In genomic region chr3:179661777-179662176, GRCh38 we compare ENCODE assay signal across 20 cellular contexts. TPM values are rescaled to one million over a fixed set of nuclear protein-coding genes. Genes with fewer than 3 reads are reported as not detected.
DNase-seq lines count a peak whose midpoint lies in the region; ATAC-seq, FAIRE-seq and TF ChIP-seq lines count a peak whose summit lies in the region.
"Had no signal": no experiment of that assay in that cellular context is flagged by ENCODE, and none has a peak within 500 bp of the region (broad histone marks: within the 10 kb centered on the region; RNA-seq: fewer than 3 reads in every experiment).

No MANE protein-coding gene starts in this region.

- H3K9me3 Mint-ChIP-seq in neural progenitor cell, result no peaks in the 10 kb centered on the region
- H3K9me3 Mint-ChIP-seq: CD8-positive, alpha-beta T cell; H9; HFFc6 had no signal

- H3K4me1 ChIP-seq in HepG2 (ENCODE audit: insufficient read depth, low read length) (peaks cover 100% of the 10 kb centered on the region), right lobe of liver (no peaks in the 10 kb centered on the region), HEK293 (ENCODE audit: control insufficient read depth, insufficient read depth, low read length) (no peaks in the 10 kb centered on the region; the same call in 1 of the 2 replicates), neural progenitor cell (peaks cover 36% of the 10 kb centered on the region)
- H3K4me1 ChIP-seq: Caco-2 had no signal

- FAIRE-seq in HepG2 (lab: Jason Lieb, UNC), result no peak
- no peak for FAIRE-seq in D721Med (lab: Jason Lieb, UNC)
- FAIRE-seq: GM12878, GM19239 had no signal

- H3K9ac ChIP-seq in HepG2 (ENCODE audit: insufficient read depth, low read depth, low read length) (peak overlapping the region; percentile 42), neural progenitor cell (no peak overlapping the region)
- H3K9ac ChIP-seq: GM23248 had no signal

- no TSS peak for BruUV-seq in HepG2 (replicated peaks; lab: Mats Ljungman, UMichigan)

- POLR2A ChIA-PET in HepG2 (lab: Yijun Ruan, JAX), result interaction anchor here (0.8 to 2.3 kb wide), 5 partner anchors 8 to 73 kb away, joined by 3 to 15 read pairs (median 3); partner anchors contain the start of gene USP13
- POLR2A ChIA-PET in HEK293 (lab: Yijun Ruan, JAX), result interaction anchor here (0.7 kb wide), 1 partner anchor 16 kb away, joined by 4 read pairs; no protein-coding TSS in a partner anchor

- H3K4me3 ChIP-seq in HepG2 (replicated peaks in 1 of 3; ENCODE audit: insufficient read depth in 1 of 3, low read depth in 2 of 3, low read length in 3 of 3) (no peak overlapping the region; a peak in 1 of 6 replicates), right lobe of liver (no peak overlapping the region), HEK293 (ENCODE audit: low read depth, low read length) (no peak overlapping the region), neural progenitor cell (no peak overlapping the region)
- H3K4me3 ChIP-seq: GM12878, GM23248 had no signal

- no peak for TF ChIP-seq CTCF in HepG2 (CRISPR knock-in tag; IDR thresholded peaks at IDR 0.05)
- TF ChIP-seq CTCF in right lobe of liver (IDR thresholded peaks at IDR 0.05), result no peak
- TF ChIP-seq CTCF in HEK293 (tag by site-specific recombination; IDR thresholded peaks at IDR 0.05), result no peak
- no peak for TF ChIP-seq CTCF in neural progenitor cell (IDR thresholded peaks at IDR 0.05)
- no peak for TF ChIP-seq CTCF in D721Med (IDR thresholded peaks at IDR 0.05; ENCODE audit: insufficient read depth, missing control alignments)

- H3K36me3 Mint-ChIP-seq in neural progenitor cell, result peaks cover 15% of the 10 kb centered on the region

- H3K4me1 Mint-ChIP-seq in neural progenitor cell, result peaks cover 45% of the 10 kb centered on the region

- H3K27me3 Mint-ChIP-seq in neural progenitor cell (ENCODE audit: insufficient read depth, low read depth), result peaks cover 2% of the 10 kb centered on the region

- no peak overlapping the region for H3K4me3 Mint-ChIP-seq in neural progenitor cell
- H3K4me3 Mint-ChIP-seq: CD8-positive, alpha-beta T cell; H9; HFFc6 had no signal

- CTCF ChIA-PET in HepG2 (lab: Yijun Ruan, JAX; ENCODE audit: low intra/inter-chr PET ratio, low total read pairs) (no interaction called here), HEK293 (lab: Yijun Ruan, JAX) (interaction anchor here (0.7 kb wide), 1 partner anchor 8 kb away, joined by 4 read pairs; no protein-coding TSS in a partner anchor)

- DNase-seq in HepG2 (ENCODE audit: low spot score) (no peak), right lobe of liver (no peak), neural progenitor cell (ENCODE audit: low spot score) (no peak), iPS-NIHi7 (ENCODE audit: extremely low spot score) (no peak), NCI-H510A treated with DMSO at 0.1 percent for 48 hours (lab: John Stamatoyannopoulos, UW) (no peak), D721Med (ENCODE audit: insufficient read length, low spot score) (no peak)
- DNase-seq: C1 segment of cervical spinal cord; Caco-2; CD8-positive, alpha-beta T cell; DMS 273 treated with DMSO at 0.1 percent for 48 hours; DMS79; EL; GDM1; GM23248; H9; HFFc6 had no signal

- no peak for TF ChIP-seq EP300 in HepG2 (IDR thresholded peaks at IDR 0.05; ENCODE audit: low read depth in 2 of 2, low read length in 2 of 2)
- TF ChIP-seq EP300 in HepG2 (CRISPR knock-in tag; IDR thresholded peaks at IDR 0.05; ENCODE audit: borderline replicate concordance), result no peak

- intact Hi-C loops in HepG2 (cut with micrococcal nuclease; ENCODE audit: unreplicated experiment) (no loop called here), right lobe of liver (cut with DNase I) (no loop called here)

- 60% methylated on average over 4 of the region's 4 CpGs for WGBS in HepG2 (ENCODE audit: low lambda C conversion rate)
- 75% methylated on average over 4 of the region's 4 CpGs for WGBS in right lobe of liver (ENCODE audit: insufficient coverage, low coverage, low lambda C conversion rate, missing lambda C conversion rate)

- TF ChIP-seq POLR2A in HepG2 (IDR thresholded peaks at IDR 0.05; ENCODE audit: insufficient read depth in 1 of 2, low read depth in 2 of 2, low read length in 2 of 2) (no peak), right lobe of liver (IDR thresholded peaks at IDR 0.05) (no peak)

- no peak overlapping the region for H3K27ac Mint-ChIP-seq in neural progenitor cell
- H3K27ac Mint-ChIP-seq: CD8-positive, alpha-beta T cell; H9; HFFc6 had no signal

- H4K20me1 ChIP-seq in HepG2 (ENCODE audit: insufficient read depth, low read length), result no peaks in the 10 kb centered on the region
- peaks cover 90% of the 10 kb centered on the region for H4K20me1 ChIP-seq in neural progenitor cell (ENCODE audit: low read depth)

- H3K27me3 ChIP-seq in HepG2 (ENCODE audit: control insufficient read depth in 1 of 2, insufficient read depth in 2 of 2, low read length in 2 of 2) (no peaks in the 10 kb centered on the region), right lobe of liver (no peaks in the 10 kb centered on the region), neural progenitor cell (no peaks in the 10 kb centered on the region)

- H3K36me3 ChIP-seq in HepG2 (replicated peaks in 1 of 2; ENCODE audit: control insufficient read depth in 1 of 2, insufficient read depth in 2 of 2, low read length in 2 of 2) (0 out of 5 replicates have a peak, but pooled peaks cover 0 to under 1% of the 10 kb centered on the region in 2 experiments), right lobe of liver (no peaks in the 10 kb centered on the region), HEK293 (ENCODE audit: control insufficient read depth in 2 of 2, insufficient read depth in 1 of 2, low read length in 2 of 2) (peaks cover 0 to under 1% of the 10 kb centered on the region in 2 experiments; a peak in 1 of 3 replicates), neural progenitor cell (no peaks in the 10 kb centered on the region)

- H3K4me2 ChIP-seq in HepG2 (ENCODE audit: low read depth, low read length), result peak overlapping the region; percentile 68
- peak overlapping the region; percentile 17 for H3K4me2 ChIP-seq in neural progenitor cell

- H3K79me2 ChIP-seq in HepG2 (ENCODE audit: insufficient read depth, low read length) (peaks cover 93% of the 10 kb centered on the region), neural progenitor cell (ENCODE audit: low read depth) (peaks cover 99% of the 10 kb centered on the region)

- no peak for TF ChIP-seq RAD21 in HepG2 (CRISPR knock-in tag; IDR thresholded peaks at IDR 0.05)

- in situ Hi-C loops in HepG2 (cut with HindIII; ENCODE audit: extremely low pct_ligation_motif_present, low pct_unique_long_range_greater_than_20kb), result no loop called here

- peaks cover 18% of the 10 kb centered on the region for H3F3A ChIP-seq in neural progenitor cell (ENCODE audit: low read depth)

- H3K27ac ChIP-seq in HepG2 (ENCODE audit: extremely low read length, insufficient read depth, low read length), result peak overlapping the region; percentile 71
- H3K27ac ChIP-seq in right lobe of liver, result no peak overlapping the region
- H3K27ac ChIP-seq in HEK293 (ENCODE audit: extremely low read depth, low read depth, low read length), result no peak overlapping the region
- no peak overlapping the region for H3K27ac ChIP-seq in neural progenitor cell
- H3K27ac ChIP-seq: GM23248 had no signal

- H2AFZ ChIP-seq in HepG2 (ENCODE audit: low read length) (no peak overlapping the region), neural progenitor cell (replicated peaks) (no peak overlapping the region)
- H2AFZ ChIP-seq: GM23248 had no signal

- ATAC-seq in HepG2 (no peak), right lobe of liver (no peak)
- ATAC-seq: CD8-positive, alpha-beta T cell; HCT116 had no signal

- H3K9me3 ChIP-seq in HepG2 (ENCODE audit: low read length) (no peaks in the 10 kb centered on the region), right lobe of liver (no peaks in the 10 kb centered on the region), HEK293 (ENCODE audit: control insufficient read depth, insufficient read depth, low read depth, low read length) (no peaks in the 10 kb centered on the region), neural progenitor cell (ENCODE audit: low read depth) (no peaks in the 10 kb centered on the region)
- H3K9me3 ChIP-seq: Caco-2 had no signal

RNA-seq across cellular contexts. Expression of gene USP13, which starts 8.9 kb away (rescaled TPM):
- total RNA-seq in HepG2 (2016; rRNA removed; fragmentation: Illumina TruSeq; extraction: Trizol) (15.9 and 23.2 TPM in 2 replicates), right lobe of liver (10 to 100 TPM in 1 of 6 experiments, 1 to 10 TPM in 5; 6.0 to 11.1 (median 6.9) TPM), neural progenitor cell (ENCODE audit: low replicate concordance) (17.7 and 18.1 TPM in 2 replicates)
- 11.7 and 12.8 TPM in 2 replicates for total RNA-seq in HepG2 (2016; cell fraction: cytosol; rRNA removed; fragmentation: Illumina TruSeq; extraction: Trizol; ENCODE audit: low read depth)
- total RNA-seq in HepG2 (2016; cell fraction: insoluble cytoplasmic fraction; rRNA removed; fragmentation: Illumina TruSeq; extraction: Trizol), result 15.0 and 22.6 TPM in 2 replicates
- 10.0 and 10.5 TPM in 2 replicates for total RNA-seq in HepG2 (2016; cell fraction: membrane; rRNA removed; fragmentation: Illumina TruSeq; extraction: Trizol)
- 17.2 and 17.6 TPM in 2 replicates for total RNA-seq in HepG2 (2016; cell fraction: nucleus; rRNA removed; fragmentation: Illumina TruSeq; extraction: Trizol)
- polyA plus RNA-seq in HepG2 (2011; rRNA removed), result 29.2 and 36.7 TPM in 2 replicates
- polyA plus RNA-seq in HepG2 (2011; cell fraction: cytosol; rRNA removed), result 19.3 and 27.5 TPM in 2 replicates
- polyA plus RNA-seq in HepG2 (2011; cell fraction: nucleus; rRNA removed), result 23.3 and 29.1 TPM in 2 replicates
- polyA plus RNA-seq in HepG2 (2012), result 18.4 and 29.6 TPM in 2 replicates
- 1.2 and 1.6 TPM in 2 replicates for polyA plus RNA-seq in HepG2 (2016; cell fraction: cytosol; fragmentation: Illumina TruSeq; extraction: Trizol; ENCODE audit: low read depth)
- 18.8 and 19.7 TPM in 2 replicates for polyA plus RNA-seq in HepG2 (2016; cell fraction: insoluble cytoplasmic fraction; fragmentation: Illumina TruSeq; extraction: Trizol; ENCODE audit: low read depth)
- polyA plus RNA-seq in HepG2 (2016; cell fraction: membrane; fragmentation: Illumina TruSeq; extraction: Trizol; ENCODE audit: low read depth), result 3.2 and 3.3 TPM in 2 replicates
- polyA plus RNA-seq in HepG2 (2016; cell fraction: nucleus; fragmentation: Illumina TruSeq; extraction: Trizol; ENCODE audit: insufficient read depth, low read depth), result 16.1 and 17.8 TPM in 2 replicates
- 32.1 and 37.3 TPM in 2 replicates for polyA minus RNA-seq in HepG2 (2011; rRNA and poly(A)+ RNA removed; ENCODE audit: low replicate concordance)
- polyA minus RNA-seq in HepG2 (2011; cell fraction: cytosol; rRNA and poly(A)+ RNA removed), result 38.5 and 48.8 TPM in 2 replicates
- polyA minus RNA-seq in HepG2 (2011; cell fraction: nucleus; rRNA and poly(A)+ RNA removed), result 96.3 and 130 TPM in 2 replicates

RNA-seq across cellular contexts. Expression of gene NDUFB5, which starts 57.2 kb away (rescaled TPM):
- total RNA-seq in HepG2 (2016; rRNA removed; fragmentation: Illumina TruSeq; extraction: Trizol) (120 and 154 TPM in 2 replicates), right lobe of liver (100 to 1,000 TPM in 1 of 6 experiments, 10 to 100 TPM in 5; 53.4 to 102 (median 64.6) TPM), neural progenitor cell (ENCODE audit: low replicate concordance) (104 and 193 TPM in 2 replicates)
- total RNA-seq in HepG2 (2016; cell fraction: cytosol; rRNA removed; fragmentation: Illumina TruSeq; extraction: Trizol; ENCODE audit: low read depth), result 39.7 and 42.0 TPM in 2 replicates
- total RNA-seq in HepG2 (2016; cell fraction: insoluble cytoplasmic fraction; rRNA removed; fragmentation: Illumina TruSeq; extraction: Trizol), result 125 and 168 TPM in 2 replicates
- 56.7 and 72.1 TPM in 2 replicates for total RNA-seq in HepG2 (2016; cell fraction: membrane; rRNA removed; fragmentation: Illumina TruSeq; extraction: Trizol)
- 56.0 and 61.5 TPM in 2 replicates for total RNA-seq in HepG2 (2016; cell fraction: nucleus; rRNA removed; fragmentation: Illumina TruSeq; extraction: Trizol)
- 30.4 and 43.3 TPM in 2 replicates for polyA plus RNA-seq in HepG2 (2011; rRNA removed)
- polyA plus RNA-seq in HepG2 (2011; cell fraction: cytosol; rRNA removed), result 18.5 and 30.3 TPM in 2 replicates
- polyA plus RNA-seq in HepG2 (2011; cell fraction: nucleus; rRNA removed), result 15.8 and 22.3 TPM in 2 replicates
- polyA plus RNA-seq in HepG2 (2012), result 91.3 and 94.8 TPM in 2 replicates
- polyA plus RNA-seq in HepG2 (2016; cell fraction: cytosol; fragmentation: Illumina TruSeq; extraction: Trizol; ENCODE audit: low read depth), result 39.9 and 44.5 TPM in 2 replicates
- polyA plus RNA-seq in HepG2 (2016; cell fraction: insoluble cytoplasmic fraction; fragmentation: Illumina TruSeq; extraction: Trizol; ENCODE audit: low read depth), result 155 and 170 TPM in 2 replicates
- 61.9 and 64.1 TPM in 2 replicates for polyA plus RNA-seq in HepG2 (2016; cell fraction: membrane; fragmentation: Illumina TruSeq; extraction: Trizol; ENCODE audit: low read depth)
- polyA plus RNA-seq in HepG2 (2016; cell fraction: nucleus; fragmentation: Illumina TruSeq; extraction: Trizol; ENCODE audit: insufficient read depth, low read depth), result 93.0 and 106 TPM in 2 replicates
- polyA minus RNA-seq in HepG2 (2011; rRNA and poly(A)+ RNA removed; ENCODE audit: low replicate concordance), result 6.6 and 10.2 TPM in 2 replicates
- 30.8 and 34.3 TPM in 2 replicates for polyA minus RNA-seq in HepG2 (2011; cell fraction: cytosol; rRNA and poly(A)+ RNA removed)
- polyA minus RNA-seq in HepG2 (2011; cell fraction: nucleus; rRNA and poly(A)+ RNA removed), result 17.9 and 18.5 TPM in 2 replicates

RNA-seq across cellular contexts. Expression of gene MRPL47, which starts 57.3 kb away (rescaled TPM):
- total RNA-seq in HepG2 (2016; rRNA removed; fragmentation: Illumina TruSeq; extraction: Trizol), result 83.8 and 120 TPM in 2 replicates
- 32.8 and 34.3 TPM in 2 replicates for total RNA-seq in HepG2 (2016; cell fraction: cytosol; rRNA removed; fragmentation: Illumina TruSeq; extraction: Trizol; ENCODE audit: low read depth)
- 77.3 and 132 TPM in 2 replicates for total RNA-seq in HepG2 (2016; cell fraction: insoluble cytoplasmic fraction; rRNA removed; fragmentation: Illumina TruSeq; extraction: Trizol)
- total RNA-seq in HepG2 (2016; cell fraction: membrane; rRNA removed; fragmentation: Illumina TruSeq; extraction: Trizol), result 32.7 and 38.5 TPM in 2 replicates
- 29.4 and 31.7 TPM in 2 replicates for total RNA-seq in HepG2 (2016; cell fraction: nucleus; rRNA removed; fragmentation: Illumina TruSeq; extraction: Trizol)
- polyA plus RNA-seq in HepG2 (2011; rRNA removed), result 27.9 and 36.1 TPM in 2 replicates
- polyA plus RNA-seq in HepG2 (2011; cell fraction: cytosol; rRNA removed), result 16.1 and 24.9 TPM in 2 replicates
- polyA plus RNA-seq in HepG2 (2011; cell fraction: nucleus; rRNA removed), result 6.3 and 6.9 TPM in 2 replicates
- 31.6 and 41.5 TPM in 2 replicates for polyA plus RNA-seq in HepG2 (2012)
- polyA plus RNA-seq in HepG2 (2016; cell fraction: cytosol; fragmentation: Illumina TruSeq; extraction: Trizol; ENCODE audit: low read depth), result 37.9 and 39.7 TPM in 2 replicates
- polyA plus RNA-seq in HepG2 (2016; cell fraction: insoluble cytoplasmic fraction; fragmentation: Illumina TruSeq; extraction: Trizol; ENCODE audit: low read depth), result 137 and 147 TPM in 2 replicates
- polyA plus RNA-seq in HepG2 (2016; cell fraction: membrane; fragmentation: Illumina TruSeq; extraction: Trizol; ENCODE audit: low read depth), result 34.8 and 37.3 TPM in 2 replicates
- polyA plus RNA-seq in HepG2 (2016; cell fraction: nucleus; fragmentation: Illumina TruSeq; extraction: Trizol; ENCODE audit: insufficient read depth, low read depth), result 51.7 and 59.5 TPM in 2 replicates
- 8.7 and 22.5 TPM in 2 replicates for polyA minus RNA-seq in HepG2 (2011; rRNA and poly(A)+ RNA removed; ENCODE audit: low replicate concordance)
- 14.0 and 14.8 TPM in 2 replicates for polyA minus RNA-seq in HepG2 (2011; cell fraction: cytosol; rRNA and poly(A)+ RNA removed)
- polyA minus RNA-seq in HepG2 (2011; cell fraction: nucleus; rRNA and poly(A)+ RNA removed), result 15.8 and 20.0 TPM in 2 replicates
- 10 to 100 TPM; 12.4 to 25.0 (median 18.2) TPM for total RNA-seq in right lobe of liver
- total RNA-seq in neural progenitor cell (ENCODE audit: low replicate concordance), result 46.8 and 64.5 TPM in 2 replicates

Comparison
In these comparisons a context has a peak if more than half of its experiments do, and no peak if none do; other contexts are left out.
1. Of the 63 proteins assayed by ChIP-seq in both HepG2 and HEK293: peak only in HepG2: none; only in HEK293: ZNF629; in both: none; in neither: 62.